Comparison of ENCODE assay signal across 8 cellular contexts in the genomic region with DNA sequence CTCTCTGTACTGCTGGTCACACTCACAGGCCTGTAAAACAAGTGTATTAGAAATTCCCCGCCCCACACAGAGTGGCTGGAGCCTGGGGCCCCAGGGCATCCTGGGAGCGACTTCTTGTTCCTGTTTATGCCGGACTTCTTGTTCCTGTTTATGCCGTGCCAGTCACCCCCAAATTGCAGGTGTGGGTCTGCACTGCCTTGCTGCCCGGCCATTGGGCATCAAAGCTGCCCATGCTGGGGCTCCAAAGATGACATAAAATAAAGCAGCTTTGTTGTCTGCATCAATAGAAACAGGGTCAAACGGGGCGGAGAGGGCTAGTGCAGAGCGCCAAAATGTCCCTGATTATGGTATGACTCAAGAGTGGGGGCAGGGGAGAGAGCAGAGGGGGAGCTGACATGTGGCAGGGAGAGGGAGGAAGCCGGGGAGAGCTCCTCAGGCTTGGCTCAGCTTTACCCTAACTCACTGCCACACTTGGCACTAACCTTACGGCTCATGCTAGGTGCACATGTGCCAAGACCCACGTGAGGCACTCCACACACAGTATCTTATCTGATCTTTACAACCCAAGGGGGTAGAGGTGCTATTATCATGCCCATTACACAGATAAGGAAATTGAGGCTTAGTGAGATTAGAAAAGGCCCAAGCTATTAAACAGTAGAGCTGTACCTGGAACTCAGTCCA.
DNase-seq lines count a peak whose midpoint lies in the region; ATAC-seq and TF ChIP-seq lines count a peak whose summit lies in the region.

No MANE protein-coding gene starts in this region.

- no peak overlapping the region for H3K4me3 ChIP-seq in CD8-positive, alpha-beta T cell (ENCODE audit: low read depth, low read length)

- TF ChIP-seq CTCF in CD8-positive, alpha-beta T cell (IDR thresholded peaks at IDR 0.05), result no peak

- peak; percentile 20 for ATAC-seq in CD8-positive, alpha-beta T cell
- ATAC-seq in GM19025 (IDR thresholded peaks at IDR 0.05; ENCODE audit: low read depth, unreplicated experiment), result peak; percentile 55
- ATAC-seq in HG03135 (IDR thresholded peaks at IDR 0.05; ENCODE audit: unreplicated experiment), result peak; percentile 53

- H3K4me3 Mint-ChIP-seq in CD8-positive, alpha-beta T cell, result peak overlapping the region; percentile 71

- no peaks in the 10 kb centered on the region for H3K9me3 Mint-ChIP-seq in CD8-positive, alpha-beta T cell

- peaks cover 91% of the 10 kb centered on the region for H3K4me1 ChIP-seq in CD8-positive, alpha-beta T cell (ENCODE audit: insufficient read depth, low read length)

- CTCF ChIA-PET in CD8-positive, alpha-beta T cell (lab: Charles Lee), result interaction anchor here (0.7 to 2.7 kb wide), 8 partner anchors 8 to 230 kb away, joined by 3 to 6 read pairs (median 3); no protein-coding TSS in a partner anchor

- no peaks in the 10 kb centered on the region for H3K36me3 ChIP-seq in CD8-positive, alpha-beta T cell (ENCODE audit: insufficient read depth, low read length)

- H3K9me3 ChIP-seq in CD8-positive, alpha-beta T cell (ENCODE audit: low read length), result no peaks in the 10 kb centered on the region

- peak overlapping the region; percentile 92 for H3K27ac Mint-ChIP-seq in CD8-positive, alpha-beta T cell

- POLR2A ChIA-PET in CD8-positive, alpha-beta T cell (lab: Charles Lee), result interaction anchor here (0.8 to 9.8 kb wide), 10 partner anchors 8 to 98 kb away, joined by 3 to 64 read pairs (median 4); partner anchors contain the start of gene PIP4K2A

- H3K4me1 Mint-ChIP-seq in CD8-positive, alpha-beta T cell (ENCODE audit: low read depth), result peaks cover 98% of the 10 kb centered on the region

- H3K27me3 Mint-ChIP-seq in CD8-positive, alpha-beta T cell (ENCODE audit: low read depth), result no peaks in the 10 kb centered on the region

- H3K27ac ChIP-seq in CD8-positive, alpha-beta T cell (ENCODE audit: low read depth, low read length), result peak overlapping the region; percentile 15

- intact Hi-C loops in CD8-positive, alpha-beta T cell (cut with DNase I, micrococcal nuclease), result loop anchor here in 1 of 2 experiments (2.0 kb wide), 2 partner anchors 15 to 39 kb away; no protein-coding TSS in a partner anchor

- peak in 3 of 7 experiments; percentile 38 to 59 (median 46) for DNase-seq in CD8-positive, alpha-beta T cell
- DNase-seq in central memory CD4-positive, alpha-beta T cell, result peak; percentile 40
- peak; percentile 69 for DNase-seq in middle frontal gyrus (ENCODE audit: extremely low spot score, low spot score)
- no peak for DNase-seq in D341Med (ENCODE audit: low spot score)
- DNase-seq in cortex of kidney (lab: John Stamatoyannopoulos, UW), result no peak

- H3K27me3 ChIP-seq in CD8-positive, alpha-beta T cell (ENCODE audit: insufficient read depth, low read length), result no peaks in the 10 kb centered on the region

- peaks cover 24% of the 10 kb centered on the region for H3K36me3 Mint-ChIP-seq in CD8-positive, alpha-beta T cell

TF ChIP-seq in PFSK-1, 5 proteins besides CTCF, POLR2A, EP300 and RAD21:
- TF ChIP-seq, protein P1, sequence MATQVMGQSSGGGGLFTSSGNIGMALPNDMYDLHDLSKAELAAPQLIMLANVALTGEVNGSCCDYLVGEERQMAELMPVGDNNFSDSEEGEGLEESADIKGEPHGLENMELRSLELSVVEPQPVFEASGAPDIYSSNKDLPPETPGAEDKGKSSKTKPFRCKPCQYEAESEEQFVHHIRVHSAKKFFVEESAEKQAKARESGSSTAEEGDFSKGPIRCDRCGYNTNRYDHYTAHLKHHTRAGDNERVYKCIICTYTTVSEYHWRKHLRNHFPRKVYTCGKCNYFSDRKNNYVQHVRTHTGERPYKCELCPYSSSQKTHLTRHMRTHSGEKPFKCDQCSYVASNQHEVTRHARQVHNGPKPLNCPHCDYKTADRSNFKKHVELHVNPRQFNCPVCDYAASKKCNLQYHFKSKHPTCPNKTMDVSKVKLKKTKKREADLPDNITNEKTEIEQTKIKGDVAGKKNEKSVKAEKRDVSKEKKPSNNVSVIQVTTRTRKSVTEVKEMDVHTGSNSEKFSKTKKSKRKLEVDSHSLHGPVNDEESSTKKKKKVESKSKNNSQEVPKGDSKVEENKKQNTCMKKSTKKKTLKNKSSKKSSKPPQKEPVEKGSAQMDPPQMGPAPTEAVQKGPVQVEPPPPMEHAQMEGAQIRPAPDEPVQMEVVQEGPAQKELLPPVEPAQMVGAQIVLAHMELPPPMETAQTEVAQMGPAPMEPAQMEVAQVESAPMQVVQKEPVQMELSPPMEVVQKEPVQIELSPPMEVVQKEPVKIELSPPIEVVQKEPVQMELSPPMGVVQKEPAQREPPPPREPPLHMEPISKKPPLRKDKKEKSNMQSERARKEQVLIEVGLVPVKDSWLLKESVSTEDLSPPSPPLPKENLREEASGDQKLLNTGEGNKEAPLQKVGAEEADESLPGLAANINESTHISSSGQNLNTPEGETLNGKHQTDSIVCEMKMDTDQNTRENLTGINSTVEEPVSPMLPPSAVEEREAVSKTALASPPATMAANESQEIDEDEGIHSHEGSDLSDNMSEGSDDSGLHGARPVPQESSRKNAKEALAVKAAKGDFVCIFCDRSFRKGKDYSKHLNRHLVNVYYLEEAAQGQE (IDR thresholded peaks at IDR 0.05; ENCODE audit: insufficient read depth in 1 of 2, low read depth in 2 of 2, low read length in 2 of 2), result no peak
- TF ChIP-seq FOXP2 (optimal IDR thresholded peaks at IDR 0.05; ENCODE audit: borderline replicate concordance, extremely low read depth, extremely low read length, insufficient read depth) (peak; percentile 93), SIN3A (IDR thresholded peaks at IDR 0.05; ENCODE audit: borderline replicate concordance, insufficient read depth, low read length) (no peak)

Comparison
In these comparisons a context has a peak if more than half of its experiments do, and no peak if none do; other contexts are left out.
1. DNase-seq: peak in central memory CD4-positive, alpha-beta T cell (single experiment) and middle frontal gyrus (single experiment); none in D341Med (single experiment) and cortex of kidney (single experiment).
2. Peak in every context shown above with its lines, with median percentiles within 50 percentile points of each other: ATAC-seq.